ENCODE assay signal across 1 cellular context in genomic region chr4:138673053-138673452, GRCh38.
TF ChIP-seq lines count a peak whose summit lies in the region.

No MANE protein-coding gene starts in this region.

TF ChIP-seq in HepG2, 621 proteins besides CTCF, POLR2A, EP300 and RAD21 (continued from another document):
- TF ChIP-seq REST (IDR thresholded peaks at IDR 0.05; ENCODE audit: borderline replicate concordance in 1 of 2, low read depth in 1 of 2, low read length in 2 of 2) (peak in 1 of 2 experiments; percentile 50; a peak in 2 of 4 replicates), FOXO1 (CRISPR knock-in tag; IDR thresholded peaks at IDR 0.05) (peak; percentile 56; the same call in 1 of the 2 replicates), TOPORS (CRISPR knock-in tag; IDR thresholded peaks at IDR 0.05) (0 out of 2 replicates have a peak, but pooled peaks have one; percentile 22), NR2F6 (IDR thresholded peaks at IDR 0.05) (peak; percentile 70), NR2F6 (CRISPR knock-in tag; IDR thresholded peaks at IDR 0.05) (peak; percentile 43; the same call in 1 of the 2 replicates), MIER2 (CRISPR knock-in tag; IDR thresholded peaks at IDR 0.05) (0 out of 2 replicates have a peak, but pooled peaks have one; percentile 42), ZNF891 (CRISPR knock-in tag; IDR thresholded peaks at IDR 0.05) (no peak), KDM1A (CRISPR knock-in tag; IDR thresholded peaks at IDR 0.05) (no peak), MEF2D (CRISPR knock-in tag; IDR thresholded peaks at IDR 0.05) (peak; percentile 77), HNF4A (CRISPR knock-in tag; IDR thresholded peaks at IDR 0.05) (peak; percentile 55), NR2F1 (CRISPR knock-in tag; IDR thresholded peaks at IDR 0.05) (peak; percentile 33 to 83; a peak in 3 of 4 replicates), TBX2 (CRISPR knock-in tag; IDR thresholded peaks at IDR 0.05; ENCODE audit: borderline replicate concordance) (peak; percentile 19; the same call in 1 of the 2 replicates), TEAD3 (CRISPR knock-in tag; optimal IDR thresholded peaks at IDR 0.05; ENCODE audit: borderline replicate concordance) (peak; percentile 60), ZNF768 (CRISPR knock-in tag; IDR thresholded peaks at IDR 0.05) (no peak), NR2F2 (IDR thresholded peaks at IDR 0.05; ENCODE audit: borderline replicate concordance, low read depth) (peak; percentile 33; the same call in 1 of the 2 replicates)
TF ChIP-seq in HepG2: peak in this region for 13.
